16 cellular contexts compared by ENCODE assay signal in genomic region chr6:142938510-142938909, GRCh38. TPM values are rescaled to one million over a fixed set of nuclear protein-coding genes. Genes with fewer than 3 reads are reported as not detected.
DNase-seq lines count a peak whose midpoint lies in the region; ATAC-seq and TF ChIP-seq lines count a peak whose summit lies in the region.
"Had no signal": no experiment of that assay in that cellular context is flagged by ENCODE, and none has a peak within 500 bp of the region (broad histone marks: within the 10 kb centered on the region; RNA-seq: fewer than 3 reads in every experiment).

No MANE protein-coding gene starts in this region.

- CTCF ChIA-PET in CD8-positive, alpha-beta memory T cell (lab: Charles Lee) = interaction anchor here (1.3 to 1.6 kb wide), 2 partner anchors 17 to 26 kb away, joined by 3 to 4 read pairs; no protein-coding TSS in a partner anchor

- DNase-seq in CD8-positive, alpha-beta memory T cell = no peak
- no peak for DNase-seq in left colon
- no peak for DNase-seq in NCI-H1694 treated with DMSO at 0.1 percent for 48 hours (lab: John Stamatoyannopoulos, UW)
- no peak for DNase-seq in Right ventricle myocardium inferior (ENCODE audit: missing footprints)
- no peak for DNase-seq in upper lobe of right lung
- DNase-seq: activated CD8-positive, alpha-beta memory T cell treated with anti-CD3 and anti-CD28 coated beads for 24 hours; adrenal gland; C1 segment of cervical spinal cord; central memory CD4-positive, alpha-beta T cell; GOT3; NCI-H1436 treated with DMSO at 0.1 percent for 48 hours; stimulated activated CD4-positive, alpha-beta T cell treated with anti-CD3 and anti-CD28 coated beads, Interleukin-15, amount 100 ng/mL, for 24 hours; substantia nigra had no signal

- no peaks in the 10 kb centered on the region for H3K27me3 ChIP-seq in BLaER1
- no peaks in the 10 kb centered on the region for H3K27me3 ChIP-seq in CD8-positive, alpha-beta memory T cell (ENCODE audit: insufficient read depth, low read length, poor library complexity, severe bottlenecking)
- no peaks in the 10 kb centered on the region for H3K27me3 ChIP-seq in upper lobe of right lung
- H3K27me3 ChIP-seq: adrenal gland had no signal

- peaks cover 100% of the 10 kb centered on the region for H3K4me1 ChIP-seq in BLaER1
- H3K4me1 ChIP-seq in CD8-positive, alpha-beta memory T cell (ENCODE audit: insufficient read depth, low read length) = peaks cover 97% of the 10 kb centered on the region
- peaks cover 17% of the 10 kb centered on the region for H3K4me1 ChIP-seq in upper lobe of right lung

- H3K4me1 Mint-ChIP-seq in CD8-positive, alpha-beta memory T cell = peaks cover 88 to 100% (median 100%) of the 10 kb centered on the region in 3 donors
- peaks cover 58% of the 10 kb centered on the region for H3K4me1 Mint-ChIP-seq in activated T-helper 17 cell treated with anti-CD3 and anti-CD28 coated beads, Interleukin-2, amount 50 U/mL, for 72 hours

- peaks cover 0 to 15% (median 3%) of the 10 kb centered on the region in 3 donors for H3K36me3 Mint-ChIP-seq in CD8-positive, alpha-beta memory T cell
- peaks cover 86% of the 10 kb centered on the region for H3K36me3 Mint-ChIP-seq in activated T-helper 17 cell treated with anti-CD3 and anti-CD28 coated beads, Interleukin-2, amount 50 U/mL, for 72 hours (ENCODE audit: low read depth)

- no peaks in the 10 kb centered on the region for H3K27me3 Mint-ChIP-seq in CD8-positive, alpha-beta memory T cell
- H3K27me3 Mint-ChIP-seq in activated T-helper 17 cell treated with anti-CD3 and anti-CD28 coated beads, Interleukin-2, amount 50 U/mL, for 72 hours = no peaks in the 10 kb centered on the region
- H3K27me3 Mint-ChIP-seq: natural killer cell treated with Interleukin-12 subunit alpha and Interleukin-12 subunit beta and Interleukin-15 and Interleukin-18, amount 100 ng/mL, for 72 hours had no signal

- H3K9me3 ChIP-seq in BLaER1 (no peaks in the 10 kb centered on the region), upper lobe of right lung (no peaks in the 10 kb centered on the region)
- no peaks in the 10 kb centered on the region for H3K9me3 ChIP-seq in CD8-positive, alpha-beta memory T cell (ENCODE audit: low read length)
- H3K9me3 ChIP-seq: adrenal gland had no signal

- no peak for TF ChIP-seq CTCF in upper lobe of right lung (IDR thresholded peaks at IDR 0.05)

- no peak overlapping the region for H3K9ac ChIP-seq in BLaER1

- ATAC-seq in activated T-helper 17 cell treated with anti-CD3 and anti-CD28 coated beads, Interleukin-2, amount 50 U/mL, for 72 hours (replicated peaks) = no peak
- ATAC-seq in left colon = peak; percentile 87
- no peak for ATAC-seq in Right ventricle myocardium inferior
- no peak for ATAC-seq in upper lobe of right lung
- ATAC-seq: natural killer cell treated with Interleukin-12 subunit alpha and Interleukin-12 subunit beta and Interleukin-15 and Interleukin-18, amount 100 ng/mL, for 72 hours had no signal

- POLR2A ChIA-PET in CD8-positive, alpha-beta memory T cell (lab: Charles Lee) = interaction anchor here (0.9 to 2.4 kb wide), 2 partner anchors 8 to 12 kb away, joined by 3 to 15 read pairs; no protein-coding TSS in a partner anchor

- peak overlapping the region; percentile 61 to 81 (median 77) for H3K4me3 Mint-ChIP-seq in CD8-positive, alpha-beta memory T cell
- peak overlapping the region; percentile 90 for H3K4me3 Mint-ChIP-seq in activated T-helper 17 cell treated with anti-CD3 and anti-CD28 coated beads, Interleukin-2, amount 50 U/mL, for 72 hours
- H3K4me3 Mint-ChIP-seq: natural killer cell treated with Interleukin-12 subunit alpha and Interleukin-12 subunit beta and Interleukin-15 and Interleukin-18, amount 100 ng/mL, for 72 hours had no signal

- H3K4me3 ChIP-seq in BLaER1 = no peak overlapping the region
- H3K4me3 ChIP-seq in CD8-positive, alpha-beta memory T cell (ENCODE audit: low read length) = no peak overlapping the region
- H3K4me3 ChIP-seq in upper lobe of right lung = no peak overlapping the region
- H3K4me3 ChIP-seq: adrenal gland had no signal

- peak overlapping the region; percentile 66 for H3K4me2 ChIP-seq in BLaER1

- peak overlapping the region; percentile 55 to 99 (median 83) for H3K27ac Mint-ChIP-seq in CD8-positive, alpha-beta memory T cell
- peak overlapping the region; percentile 89 for H3K27ac Mint-ChIP-seq in activated T-helper 17 cell treated with anti-CD3 and anti-CD28 coated beads, Interleukin-2, amount 50 U/mL, for 72 hours

- H3K27ac ChIP-seq in BLaER1 (no peak overlapping the region), upper lobe of right lung (no peak overlapping the region)
- no peak overlapping the region for H3K27ac ChIP-seq in CD8-positive, alpha-beta memory T cell (ENCODE audit: low read depth, low read length)
- H3K27ac ChIP-seq: adrenal gland had no signal

- peaks cover 9% of the 10 kb centered on the region; the same call in 1 of the 2 replicates for H4K20me1 ChIP-seq in BLaER1

- no peaks in the 10 kb centered on the region for H3K9me3 Mint-ChIP-seq in CD8-positive, alpha-beta memory T cell
- no peaks in the 10 kb centered on the region for H3K9me3 Mint-ChIP-seq in activated T-helper 17 cell treated with anti-CD3 and anti-CD28 coated beads, Interleukin-2, amount 50 U/mL, for 72 hours
- H3K9me3 Mint-ChIP-seq: natural killer cell treated with Interleukin-12 subunit alpha and Interleukin-12 subunit beta and Interleukin-15 and Interleukin-18, amount 100 ng/mL, for 72 hours had no signal

- intact Hi-C loops in left colon (cut with DNase I, micrococcal nuclease) (no loop called here), Right ventricle myocardium inferior (cut with DNase I) (no loop called here), upper lobe of right lung (cut with DNase I) (no loop called here)

- H3K36me3 ChIP-seq in BLaER1 (0 out of 2 replicates have a peak, but pooled peaks cover 7% of the 10 kb centered on the region), upper lobe of right lung (no peaks in the 10 kb centered on the region)
- no peaks in the 10 kb centered on the region for H3K36me3 ChIP-seq in CD8-positive, alpha-beta memory T cell (ENCODE audit: insufficient read depth, low read length)
- H3K36me3 ChIP-seq: adrenal gland had no signal

RNA-seq across cellular contexts. Expression of gene HIVEP2, which starts 6.5 kb away (rescaled TPM):
- 10 to 100 TPM; 37.1 to 37.2 TPM for total RNA-seq in CD8-positive, alpha-beta memory T cell
- 15.4 TPM for polyA plus RNA-seq in CD8-positive, alpha-beta memory T cell
- total RNA-seq in activated T-helper 17 cell treated with anti-CD3 and anti-CD28 coated beads, Interleukin-2, amount 50 U/mL, for 72 hours = 10 to 100 TPM; 33.0 to 53.5 TPM
- total RNA-seq in left colon = 10 to 100 TPM in 1 of 2 donors, 1 to 10 TPM in 1; 9.2 to 10.1 TPM
- total RNA-seq in Right ventricle myocardium inferior = 12.6 TPM
- 18.6 TPM for total RNA-seq in upper lobe of right lung
